20 cellular contexts compared by ENCODE assay signal in the genomic region with DNA sequence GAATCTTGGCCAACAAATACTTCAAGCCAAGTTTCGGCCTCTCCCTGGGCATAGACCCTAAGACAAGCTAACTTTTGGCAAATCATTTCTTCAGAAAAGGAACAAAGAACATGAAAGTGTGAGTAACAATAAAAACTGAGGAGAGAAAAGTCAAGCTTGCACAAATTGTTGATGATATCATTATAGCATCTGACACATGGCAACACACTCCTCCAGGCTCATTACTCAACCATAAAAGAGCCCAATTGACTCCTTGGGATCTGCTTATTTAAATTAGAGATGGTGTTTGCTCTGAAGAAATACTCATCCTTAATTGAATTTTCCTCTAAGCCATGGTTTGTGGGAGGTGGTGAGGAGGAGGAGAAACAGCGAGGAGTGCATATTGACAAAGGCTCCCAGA. TPM values are rescaled to one million over a fixed set of nuclear protein-coding genes. Genes with fewer than 3 reads are reported as not detected.
DNase-seq lines count a peak whose midpoint lies in the region; ATAC-seq, FAIRE-seq and TF ChIP-seq lines count a peak whose summit lies in the region.
"Had no signal": no experiment of that assay in that cellular context is flagged by ENCODE, and none has a peak within 500 bp of the region (broad histone marks: within the 10 kb centered on the region; RNA-seq: fewer than 3 reads in every experiment).

No MANE protein-coding gene starts in this region.

- peaks cover 19% of the 10 kb centered on the region for H3K4me1 Mint-ChIP-seq in MCF 10A (ENCODE audit: insufficient read depth, unreplicated experiment)
- peaks cover 16% of the 10 kb centered on the region for H3K4me1 Mint-ChIP-seq in HFFc6 (ENCODE audit: low read depth)
- H3K4me1 Mint-ChIP-seq: GM23338 had no signal

- WGBS in neuronal stem cell (ENCODE audit: extremely low coverage in 2 of 2, insufficient read length in 2 of 2, insufficient replicate concordance in 1 of 2), 2 donors, result no CpG with 5 or more reads among the region's 2 CpGs

- BruUV-seq in MCF 10A (replicated peaks; lab: Mats Ljungman, UMichigan), result no TSS peak

- intact Hi-C loops in MCF 10A (cut with micrococcal nuclease), result no loop called here
- intact Hi-C loops in breast epithelium (cut with DNase I; ENCODE audit: low total_unique reads), result no loop called here

- no peaks in the 10 kb centered on the region for H3K27me3 Mint-ChIP-seq in MCF 10A (ENCODE audit: insufficient read depth, unreplicated experiment)
- no peaks in the 10 kb centered on the region; the same call in 1 of the 2 replicates for H3K27me3 Mint-ChIP-seq in HFFc6 (ENCODE audit: insufficient read depth)

- no peak overlapping the region for H2AK5ac ChIP-seq in neuronal stem cell (ENCODE audit: low read depth, low read length)

- no peaks in the 10 kb centered on the region for H3K79me1 ChIP-seq in neuronal stem cell (ENCODE audit: low read depth, low read length)

- H3K36me3 ChIP-seq in breast epithelium, result no peaks in the 10 kb centered on the region
- H3K36me3 ChIP-seq in bronchial epithelial cell (ENCODE audit: control insufficient read depth, insufficient read depth, low read length), result no peaks in the 10 kb centered on the region
- no peaks in the 10 kb centered on the region for H3K36me3 ChIP-seq in neuronal stem cell (replicated peaks in 1 of 2; ENCODE audit: control insufficient read depth in 2 of 2, insufficient read depth in 2 of 2, low read length in 2 of 2)
- H3K36me3 ChIP-seq: BLaER1 had no signal

- CTCF ChIA-PET in MCF 10A (lab: Yijun Ruan, JAX), result no interaction called here

- H3K9me3 ChIP-seq in breast epithelium (peaks cover 0 to 3% of the 10 kb centered on the region in 2 donors), neuronal stem cell (replicated peaks in 1 of 2; ENCODE audit: control insufficient read depth in 2 of 2, insufficient read depth in 1 of 2, low read depth in 1 of 2, low read length in 2 of 2) (peaks cover 0 to 2% of the 10 kb centered on the region in 2 donors)
- H3K9me3 ChIP-seq: A549 had no signal

- H3K36me3 Mint-ChIP-seq in MCF 10A (ENCODE audit: insufficient read depth, unreplicated experiment) (peaks cover 4% of the 10 kb centered on the region), HFFc6 (ENCODE audit: low read depth) (peaks cover 24% of the 10 kb centered on the region)
- H3K36me3 Mint-ChIP-seq: CD14-positive monocyte had no signal

- DNase-seq in MCF 10A (ENCODE audit: unreplicated experiment), result peak; percentile 49
- no peak for DNase-seq in breast epithelium (ENCODE audit: low spot score in 2 of 2)
- peak; percentile 74 for DNase-seq in bronchial epithelial cell (ENCODE audit: low read depth)
- peak; percentile 28 for DNase-seq in fibroblast of mammary gland (ENCODE audit: low read depth)
- no peak for DNase-seq in neuronal stem cell (ENCODE audit: low spot score)
- no peak for DNase-seq in HFFc6
- DNase-seq: AML-193; Calu3; CD8-positive, alpha-beta T cell; DMS79 treated with DMSO at 0.1 percent for 48 hours; GF-D8; HCEC 1CT had no signal

- H2AFZ ChIP-seq in neuronal stem cell (ENCODE audit: low read length), result no peak overlapping the region
- H2AFZ ChIP-seq: GM23338 had no signal

- no peak for TF ChIP-seq POLR2A in breast epithelium (IDR thresholded peaks at IDR 0.05)

- no peak for ATAC-seq in HG02885 (IDR thresholded peaks at IDR 0.05; ENCODE audit: poor library complexity, unreplicated experiment)
- ATAC-seq: A549; CD8-positive, alpha-beta T cell; GM12878; GM23338 had no signal

- POLR2A ChIA-PET in MCF 10A (lab: Yijun Ruan, JAX), result interaction anchor here (1.6 kb wide), 1 partner anchor 30 kb away, joined by 6 read pairs; no protein-coding TSS in a partner anchor

- H4K8ac ChIP-seq in neuronal stem cell (ENCODE audit: low read depth, low read length), result no peak overlapping the region

- no peak overlapping the region for H3K18ac ChIP-seq in neuronal stem cell (ENCODE audit: low read length)

- no peak overlapping the region for H2BK120ac ChIP-seq in neuronal stem cell (ENCODE audit: low read depth, low read length)

- H3K4me3 Mint-ChIP-seq in MCF 10A (ENCODE audit: unreplicated experiment), result no peak overlapping the region
- no peak overlapping the region for H3K4me3 Mint-ChIP-seq in HFFc6
- H3K4me3 Mint-ChIP-seq: CD14-positive monocyte; CD8-positive, alpha-beta T cell; GM23338 had no signal

- H2BK5ac ChIP-seq in neuronal stem cell (ENCODE audit: low read length), result no peak overlapping the region

- H2BK15ac ChIP-seq in neuronal stem cell (ENCODE audit: low read length), result no peak overlapping the region

- no peak overlapping the region for H3K23ac ChIP-seq in neuronal stem cell (ENCODE audit: low read depth, low read length, poor library complexity)

- H3K4me3 ChIP-seq in breast epithelium (no peak overlapping the region), bronchial epithelial cell (ENCODE audit: low read depth, low read length) (no peak overlapping the region), fibroblast of mammary gland (ENCODE audit: control insufficient read depth, low read depth, low read length) (no peak overlapping the region), neuronal stem cell (ENCODE audit: low read length in 2 of 2) (no peak overlapping the region)
- H3K4me3 ChIP-seq: A549, BLaER1, GM12878, GM23338 had no signal

- no peaks in the 10 kb centered on the region for H3K27me3 ChIP-seq in breast epithelium
- no peaks in the 10 kb centered on the region for H3K27me3 ChIP-seq in bronchial epithelial cell (ENCODE audit: control insufficient read depth, insufficient read depth, low read length)
- no peaks in the 10 kb centered on the region for H3K27me3 ChIP-seq in neuronal stem cell (ENCODE audit: control insufficient read depth in 3 of 3, insufficient read depth in 3 of 3, low read depth in 1 of 3, low read length in 3 of 3)
- H3K27me3 ChIP-seq: BLaER1 had no signal

- H2BK12ac ChIP-seq in neuronal stem cell (ENCODE audit: low read length), result no peak overlapping the region

- FAIRE-seq in bronchial epithelial cell (lab: Jason Lieb, UNC), result no peak
- FAIRE-seq: A549, GM12878, H54 had no signal

- H3K4me1 ChIP-seq in breast epithelium (no peaks in the 10 kb centered on the region), neuronal stem cell (ENCODE audit: control insufficient read depth in 2 of 2, insufficient read depth in 1 of 2, low read depth in 1 of 2, low read length in 2 of 2) (no peaks in the 10 kb centered on the region)
- H3K4me1 ChIP-seq: A549, BLaER1 had no signal

- H3K27ac ChIP-seq in breast epithelium (no peak overlapping the region), neuronal stem cell (replicated peaks; ENCODE audit: low read length) (no peak overlapping the region)
- H3K27ac ChIP-seq: 22Rv1, A549, BLaER1 had no signal

- TF ChIP-seq CTCF in MCF 10A (IDR thresholded peaks at IDR 0.05; ENCODE audit: unreplicated experiment) (no peak), breast epithelium (IDR thresholded peaks at IDR 0.05) (no peak), bronchial epithelial cell (IDR thresholded peaks at IDR 0.05; ENCODE audit: insufficient read depth, low read length, severe bottlenecking) (no peak), fibroblast of mammary gland (conservative IDR thresholded peaks at IDR 0.05; ENCODE audit: control insufficient read depth, insufficient read depth, low read depth, low read length) (no peak), HFFc6 (IDR thresholded peaks at IDR 0.05) (no peak)

- no peak overlapping the region for H3K9ac ChIP-seq in neuronal stem cell (ENCODE audit: low read depth, low read length, poor library complexity)
- H3K9ac ChIP-seq: BLaER1 had no signal

- H3K14ac ChIP-seq in neuronal stem cell (ENCODE audit: low read length), result no peak overlapping the region

- H4K91ac ChIP-seq in neuronal stem cell (ENCODE audit: low read depth, low read length, poor library complexity), result no peak overlapping the region

- H3K9me3 Mint-ChIP-seq in MCF 10A (ENCODE audit: unreplicated experiment), result peaks cover 13% of the 10 kb centered on the region
- H3K9me3 Mint-ChIP-seq in HFFc6, result peaks cover 9% of the 10 kb centered on the region; the same call in 1 of the 2 replicates

- H3K4me2 ChIP-seq in neuronal stem cell (ENCODE audit: insufficient read depth, low read length, poor library complexity, severe bottlenecking), result no peak overlapping the region
- H3K4me2 ChIP-seq: A549, BLaER1, GM23338 had no signal

- no peak overlapping the region for H3K4ac ChIP-seq in neuronal stem cell (ENCODE audit: low read length)

- H3K27ac Mint-ChIP-seq in MCF 10A (ENCODE audit: low read depth, unreplicated experiment), result no peak overlapping the region
- no peak overlapping the region for H3K27ac Mint-ChIP-seq in HFFc6
- H3K27ac Mint-ChIP-seq: CD14-positive monocyte; CD8-positive, alpha-beta T cell; GM23338 had no signal

RNA-seq across cellular contexts. Expression of gene TNFSF4, which starts 54.5 kb away (rescaled TPM):
- total RNA-seq in MCF 10A (2022), result 0.23 and 0.74 TPM in 2 replicates
- 1 to 10 TPM in 1 of 3 donors, under 1 TPM in 2; 0.66 to 1.9 (median 0.73) TPM for total RNA-seq in breast epithelium
- under 0.01 and 0.13 TPM in 2 replicates for total RNA-seq in bronchial epithelial cell
- polyA plus RNA-seq in neuronal stem cell (2013, experiment 1 of 2), result 0.60 TPM
- polyA plus RNA-seq in neuronal stem cell (2013, experiment 2 of 2), result 0.62 TPM
- total RNA-seq in HFFc6 (2021; fragmentation: NEBNext Ultra II Directional; extraction: Animal tissue kit (Norgen Biotek cat#: 25700)), result 1 to 10 TPM in 2 of 6 experiments, under 1 TPM in 4; 0.68 to 2.0 (median 0.74) TPM

Comparison
In these comparisons a context has a peak if more than half of its experiments do, and no peak if none do; other contexts are left out.
1. DNase-seq: peak in MCF 10A (single experiment), bronchial epithelial cell (single experiment) and fibroblast of mammary gland (single experiment); none in breast epithelium (0 of 2), neuronal stem cell (single experiment) and HFFc6 (single experiment).